26 cellular contexts compared by ENCODE assay signal in the genomic region with DNA sequence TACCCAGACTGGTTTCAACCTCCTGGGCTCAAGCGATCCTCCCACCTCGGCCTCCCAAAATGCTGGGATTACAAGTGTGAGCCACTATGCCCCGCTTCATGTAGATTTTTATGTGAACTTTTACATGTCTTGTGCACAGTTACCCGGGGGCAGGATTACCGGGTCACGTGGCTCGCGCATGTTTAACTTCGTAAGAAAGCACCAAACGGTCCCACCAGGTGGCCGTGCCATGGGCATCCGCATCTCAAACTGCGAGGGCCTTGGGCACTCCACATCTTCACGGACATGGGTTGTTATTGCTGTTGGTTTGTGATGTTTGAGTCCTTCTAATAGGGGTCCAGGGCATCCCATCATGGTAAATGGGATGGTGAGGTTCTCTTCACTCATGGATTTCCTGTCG.
"Had no signal": no experiment of that assay in that cellular context is flagged by ENCODE, and none has a peak within 500 bp of the region (broad histone marks: within the 10 kb centered on the region; RNA-seq: fewer than 3 reads in every experiment).

No MANE protein-coding gene starts in this region.

- H3K9me3 ChIP-seq: left ventricle myocardium inferior, neutrophil, ovary, stomach, testis, thyroid gland, transverse colon, upper lobe of left lung, vagina had no signal

- H3K27me3 ChIP-seq: neutrophil, ovary, stomach, testis, thyroid gland, transverse colon, upper lobe of left lung, vagina had no signal

- H3K4me3 ChIP-seq: left ventricle myocardium inferior, ovary, skin epidermis, stomach, testis, thyroid gland, transverse colon, upper lobe of left lung, vagina had no signal

- H3K27ac ChIP-seq: left ventricle myocardium inferior, neutrophil, ovary, skin epidermis, stomach, testis, thyroid gland, transverse colon, upper lobe of left lung, vagina had no signal

- DNase-seq: hypothalamus; immature natural killer cell; kidney; left colon; left ventricle myocardium inferior; mammary epithelial cell; mesenchymal stem cell; naive thymus-derived CD8-positive, alpha-beta T cell; occipital lobe; ovary; right cardiac atrium; stimulated activated CD4-positive, alpha-beta T cell treated with anti-CD3 and anti-CD28 coated beads, Interleukin-12 subunit alpha, Interleukin-12 subunit beta, amount 100 ng/mL, for 4 hours; stimulated activated CD4-positive, alpha-beta T cell treated with anti-CD3 and anti-CD28 coated beads, Interleukin-15, amount 100 ng/mL, for 24 hours; stimulated activated CD4-positive, alpha-beta T cell treated with anti-CD3 and anti-CD28 coated beads, Interleukin-2, amount 100 ng/mL, for 24 hours; stimulated activated CD4-positive, alpha-beta T cell treated with anti-CD3 and anti-CD28 coated beads, Interleukin-4, amount 100 ng/mL, for 1 hour; stimulated activated naive B cell treated with anti-CD40 and anti-IgM and Interleukin-4, amounts not matched to agents 10 μg/mL and 1 μg/mL and 100 μg/mL, for 72 hours; stimulated activated naive CD8-positive, alpha-beta T cell treated with anti-CD3 and anti-CD28 coated beads, Interleukin-15, Interleukin-2, amounts not matched to agents 100 U/mL and 50 U/mL, for 24 hours; stomach; testis; thyroid gland; transverse colon; upper lobe of left lung had no signal

- ATAC-seq: left colon; naive thymus-derived CD8-positive, alpha-beta T cell; right cardiac atrium; sciatic nerve; stimulated activated naive CD8-positive, alpha-beta T cell treated with anti-CD3 and anti-CD28 coated beads, Interleukin-15, Interleukin-2, amounts not matched to agents 100 U/mL and 50 U/mL, for 24 hours had no signal

- H3K36me3 ChIP-seq: left ventricle myocardium inferior, neutrophil, ovary, stomach, thyroid gland, transverse colon, upper lobe of left lung, vagina had no signal

- H3K4me1 ChIP-seq: left ventricle myocardium inferior, stomach, testis, thyroid gland, transverse colon, upper lobe of left lung, vagina had no signal
